ENCODE assay signal across 13 cellular contexts in genomic region chr6:558089-558488, GRCh38.
DNase-seq lines count a peak whose midpoint lies in the region; ATAC-seq and TF ChIP-seq lines count a peak whose summit lies in the region.
"Had no signal": no experiment of that assay in that cellular context is flagged by ENCODE, and none has a peak within 500 bp of the region (broad histone marks: within the 10 kb centered on the region; RNA-seq: fewer than 3 reads in every experiment).

No MANE protein-coding gene starts in this region.

- H2AFZ ChIP-seq in H9 (ENCODE audit: low read length): no peak overlapping the region

- H3K27me3 ChIP-seq in H9 (ENCODE audit: insufficient read depth, low read length) (no peaks in the 10 kb centered on the region), right lobe of liver (no peaks in the 10 kb centered on the region), sigmoid colon (no peaks in the 10 kb centered on the region)
- H3K27me3 ChIP-seq: brain microvascular endothelial cell, stomach had no signal

- no peak overlapping the region for H3K14ac ChIP-seq in H9 (ENCODE audit: insufficient read depth, low read length)

- no peaks in the 10 kb centered on the region for H3K79me1 ChIP-seq in H9 (ENCODE audit: insufficient read depth, low read depth, low read length, poor library complexity, severe bottlenecking)

- H3T11ph ChIP-seq in H9 (ENCODE audit: low read length): no peak overlapping the region

- TF ChIP-seq POLR2A in right lobe of liver (IDR thresholded peaks at IDR 0.05) (no peak), sigmoid colon (IDR thresholded peaks at IDR 0.05) (no peak)

- H2BK120ac ChIP-seq in H9 (ENCODE audit: low read depth, low read length, poor library complexity, severe bottlenecking): no peak overlapping the region

- TF ChIP-seq EP300 in sigmoid colon (IDR thresholded peaks at IDR 0.05): no peak

- H4K8ac ChIP-seq in H9 (replicated peaks; ENCODE audit: insufficient read length, low read depth, low read length): no peak overlapping the region

- H4K91ac ChIP-seq in H9 (ENCODE audit: insufficient read length, low read depth, low read length): no peak overlapping the region

- H2BK5ac ChIP-seq in H9 (ENCODE audit: insufficient read length, low read length): no peak overlapping the region

- no peak overlapping the region for H2BK20ac ChIP-seq in H9 (ENCODE audit: low read depth, low read length, poor library complexity, severe bottlenecking)

- POLR2A ChIA-PET in activated CD4-positive, alpha-beta memory T cell treated with anti-CD3 and anti-CD28 coated beads for 36 hours (lab: Charles Lee): no interaction called here

- H3K4me1 ChIP-seq in H9 (ENCODE audit: insufficient read depth, low read length) (no peaks in the 10 kb centered on the region), right lobe of liver (no peaks in the 10 kb centered on the region), sigmoid colon (no peaks in the 10 kb centered on the region)
- H3K4me1 ChIP-seq: stomach had no signal

- no peak overlapping the region for H3K27ac Mint-ChIP-seq in H9
- peak overlapping the region; percentile 87 for H3K27ac Mint-ChIP-seq in activated CD4-positive, alpha-beta memory T cell treated with anti-CD3 and anti-CD28 coated beads for 36 hours
- H3K27ac Mint-ChIP-seq in stimulated activated naive B cell treated with anti-CD40 and anti-IgM and Interleukin-4, amounts not matched to agents 10 μg/mL and 1 μg/mL and 100 μg/mL, for 72 hours: no peak overlapping the region

- H4K20me1 ChIP-seq in H9 (ENCODE audit: control insufficient read depth, insufficient read depth, insufficient read length): no peaks in the 10 kb centered on the region

- no peak overlapping the region for H3K4ac ChIP-seq in H9 (ENCODE audit: low read depth, low read length)

- H4K5ac ChIP-seq in H9 (ENCODE audit: insufficient read length, low read depth, low read length): no peak overlapping the region

- H2BK12ac ChIP-seq in H9 (ENCODE audit: insufficient read length, low read depth, low read length): no peak overlapping the region

- DNase-seq in NOMO-1 treated with DMSO at 0.1 percent for 48 hours (lab: John Stamatoyannopoulos, UW; ENCODE audit: unreplicated experiment) (peak; percentile 3), NOMO-1 (lab: John Stamatoyannopoulos, UW; ENCODE audit: unreplicated experiment in 2 of 2) (no peak), H9 (no peak), right lobe of liver (no peak), SK-N-DZ (ENCODE audit: low spot score) (no peak), sigmoid colon (no peak)
- DNase-seq in activated CD4-positive, alpha-beta memory T cell treated with anti-CD3 and anti-CD28 coated beads for 36 hours: no peak
- DNase-seq in stimulated activated naive B cell treated with anti-CD40 and anti-IgM and Interleukin-4, amounts not matched to agents 10 μg/mL and 1 μg/mL and 100 μg/mL, for 72 hours: no peak
- DNase-seq: activated CD4-positive, CD25-positive, alpha-beta regulatory T cell; brain microvascular endothelial cell; glutamatergic neuron; NCI-H1417; stomach had no signal

- H3K23me2 ChIP-seq in H9 (ENCODE audit: insufficient read length, low read depth, low read length, poor library complexity, severe bottlenecking): no peaks in the 10 kb centered on the region

- H3K36me3 Mint-ChIP-seq in H9 (ENCODE audit: insufficient read depth in 1 of 3, low read depth in 3 of 3): peaks cover 15 to 50% (median 42%) of the 10 kb centered on the region in 3 experiments; a peak in 6 of 7 replicates
- peaks cover 51% of the 10 kb centered on the region for H3K36me3 Mint-ChIP-seq in activated CD4-positive, alpha-beta memory T cell treated with anti-CD3 and anti-CD28 coated beads for 36 hours
- peaks cover 28 to 37% of the 10 kb centered on the region in 2 donors for H3K36me3 Mint-ChIP-seq in stimulated activated naive B cell treated with anti-CD40 and anti-IgM and Interleukin-4, amounts not matched to agents 10 μg/mL and 1 μg/mL and 100 μg/mL, for 72 hours

- H2BK15ac ChIP-seq in H9 (ENCODE audit: low read depth, low read length): no peak overlapping the region

- 0 out of 3 replicates have a peak, but pooled peaks have one; percentile 36 for TF ChIP-seq CTCF in H9 (conservative IDR thresholded peaks at IDR 0.05)
- peak in 3 of 4 donors; percentile 20 to 30 (median 28) for TF ChIP-seq CTCF in right lobe of liver (IDR thresholded peaks at IDR 0.05)
- no peak for TF ChIP-seq CTCF in sigmoid colon (IDR thresholded peaks at IDR 0.05)

- intact Hi-C loops in activated CD4-positive, alpha-beta memory T cell treated with anti-CD3 and anti-CD28 coated beads for 36 hours (cut with micrococcal nuclease): loop anchor here (1.0 to 10.0 kb wide), 6 partner anchors 10 to 369 kb away; no protein-coding TSS in a partner anchor
- intact Hi-C loops in right lobe of liver (cut with DNase I) (no loop called here), sigmoid colon (cut with DNase I) (no loop called here)

- H3K4me3 ChIP-seq in right lobe of liver (no peak overlapping the region), sigmoid colon (no peak overlapping the region)
- H3K4me3 ChIP-seq: stomach had no signal

- H3K9me3 ChIP-seq in H9 (ENCODE audit: control insufficient read depth, low read depth, low read length) (no peaks in the 10 kb centered on the region), right lobe of liver (no peaks in the 10 kb centered on the region), sigmoid colon (no peaks in the 10 kb centered on the region)
- H3K9me3 ChIP-seq: stomach had no signal

- H3K4me3 Mint-ChIP-seq in H9: no peak overlapping the region
- no peak overlapping the region for H3K4me3 Mint-ChIP-seq in activated CD4-positive, alpha-beta memory T cell treated with anti-CD3 and anti-CD28 coated beads for 36 hours
- H3K4me3 Mint-ChIP-seq in stimulated activated naive B cell treated with anti-CD40 and anti-IgM and Interleukin-4, amounts not matched to agents 10 μg/mL and 1 μg/mL and 100 μg/mL, for 72 hours: no peak overlapping the region

- H3K27ac ChIP-seq in H9 (ENCODE audit: insufficient read length, low read depth, low read length) (no peak overlapping the region), right lobe of liver (no peak overlapping the region), sigmoid colon (no peak overlapping the region)
- H3K27ac ChIP-seq: brain microvascular endothelial cell, stomach had no signal

- H2AK5ac ChIP-seq in H9 (ENCODE audit: insufficient read length, low read length): no peak overlapping the region

- no peak overlapping the region for H3K18ac ChIP-seq in H9 (ENCODE audit: insufficient read length, low read depth, low read length)

- H3K36me3 ChIP-seq in right lobe of liver (peaks cover 0 to 18% (median 3%) of the 10 kb centered on the region in 4 donors), sigmoid colon (peaks cover 0 to 75% (median 15%) of the 10 kb centered on the region in 4 donors)

- no peak overlapping the region for H3K4me2 ChIP-seq in H9 (ENCODE audit: insufficient read depth, insufficient read length, low read length)

- H3K79me2 ChIP-seq in H9 (ENCODE audit: insufficient read depth, low read length): no peaks in the 10 kb centered on the region

- no peak overlapping the region for H3K9ac ChIP-seq in H9 (ENCODE audit: extremely low read depth, insufficient read length, low read length)

- no peak overlapping the region for H3K56ac ChIP-seq in H9 (ENCODE audit: insufficient read length, low read depth, low read length)

- no peaks in the 10 kb centered on the region for H3K4me1 Mint-ChIP-seq in H9
- H3K4me1 Mint-ChIP-seq in activated CD4-positive, alpha-beta memory T cell treated with anti-CD3 and anti-CD28 coated beads for 36 hours (ENCODE audit: low read depth): peaks cover 60% of the 10 kb centered on the region
- H3K4me1 Mint-ChIP-seq in stimulated activated naive B cell treated with anti-CD40 and anti-IgM and Interleukin-4, amounts not matched to agents 10 μg/mL and 1 μg/mL and 100 μg/mL, for 72 hours: peaks cover 4 to 14% of the 10 kb centered on the region in 2 donors

- H3K23ac ChIP-seq in H9 (ENCODE audit: insufficient read length, low read depth, low read length): no peak overlapping the region

- H3K27me3 Mint-ChIP-seq in H9 (ENCODE audit: low read depth): no peaks in the 10 kb centered on the region
- no peaks in the 10 kb centered on the region for H3K27me3 Mint-ChIP-seq in activated CD4-positive, alpha-beta memory T cell treated with anti-CD3 and anti-CD28 coated beads for 36 hours
- H3K27me3 Mint-ChIP-seq in stimulated activated naive B cell treated with anti-CD40 and anti-IgM and Interleukin-4, amounts not matched to agents 10 μg/mL and 1 μg/mL and 100 μg/mL, for 72 hours: no peaks in the 10 kb centered on the region

- no peaks in the 10 kb centered on the region for H3K9me3 Mint-ChIP-seq in H9
- H3K9me3 Mint-ChIP-seq in activated CD4-positive, alpha-beta memory T cell treated with anti-CD3 and anti-CD28 coated beads for 36 hours: no peaks in the 10 kb centered on the region
- no peaks in the 10 kb centered on the region for H3K9me3 Mint-ChIP-seq in stimulated activated naive B cell treated with anti-CD40 and anti-IgM and Interleukin-4, amounts not matched to agents 10 μg/mL and 1 μg/mL and 100 μg/mL, for 72 hours

- CTCF ChIA-PET in activated CD4-positive, alpha-beta memory T cell treated with anti-CD3 and anti-CD28 coated beads for 36 hours (lab: Charles Lee): interaction anchor here (0.6 to 2.4 kb wide), 5 partner anchors 9 to 113 kb away, joined by 3 to 12 read pairs (median 4); no protein-coding TSS in a partner anchor

- no peak for ATAC-seq in right lobe of liver
- ATAC-seq in stimulated activated naive B cell treated with anti-CD40 and anti-IgM and Interleukin-4, amounts not matched to agents 10 μg/mL and 1 μg/mL and 100 μg/mL, for 72 hours (replicated peaks): no peak

Comparison
In these comparisons a context has a peak if more than half of its experiments do, and no peak if none do; other contexts are left out.
1. CTCF ChIP-seq: peak in H9 (single experiment) and right lobe of liver (3 of 4); none in sigmoid colon (0 of 4).